2 cellular contexts compared by ENCODE assay signal in the genomic region with DNA sequence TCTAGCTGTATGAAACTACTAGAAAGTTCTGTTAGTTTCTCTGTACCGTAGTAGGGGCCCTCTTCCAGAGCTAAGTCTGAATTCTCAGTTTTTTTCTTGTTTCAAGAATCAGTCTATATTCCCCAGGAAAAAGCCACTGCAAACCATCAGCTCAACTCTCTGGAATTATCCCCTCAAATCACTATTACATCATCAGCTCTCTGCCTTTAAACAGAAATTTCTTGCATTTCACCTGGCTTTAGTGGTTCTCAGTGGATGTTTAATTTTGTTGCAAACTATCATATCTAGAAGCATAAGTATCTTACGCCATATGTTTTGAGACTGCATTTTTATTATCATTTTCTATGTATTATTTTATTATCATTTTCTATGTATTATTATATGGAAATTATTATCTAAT.
TF ChIP-seq lines count a peak whose summit lies in the region.

No MANE protein-coding gene starts in this region.

TF ChIP-seq in IMR-90, 13 proteins besides CTCF, POLR2A, EP300 and RAD21:
- 0 out of 2 replicates have a peak, but pooled peaks have one; percentile 19 for TF ChIP-seq CEBPB (IDR thresholded peaks at IDR 0.05; ENCODE audit: low read depth, low read length)
- no peak for TF ChIP-seq RFX5 (IDR thresholded peaks at IDR 0.05; ENCODE audit: low read depth, low read length)

TF ChIP-seq in WTC11, 78 proteins besides CTCF, POLR2A, EP300 and RAD21:
- TF ChIP-seq ZNF263 (CRISPR knock-in tag; IDR thresholded peaks at IDR 0.05; ENCODE audit: low read depth) (no peak), HMGA2 (CRISPR knock-in tag; IDR thresholded peaks at IDR 0.05) (peak; percentile 61; the same call in 1 of the 2 replicates)
TF ChIP-seq in WTC11: peak in this region for 1.
